Comparison of ENCODE assay signal across 10 cellular contexts in genomic region chr1:41663671-41664400, GRCh38.
DNase-seq lines count a peak whose midpoint lies in the region; ATAC-seq and TF ChIP-seq lines count a peak whose summit lies in the region.
"Had no signal": no experiment of that assay in that cellular context is flagged by ENCODE, and none has a peak within 500 bp of the region (broad histone marks: within the 10 kb centered on the region; RNA-seq: fewer than 3 reads in every experiment).

No MANE protein-coding gene starts in this region.

- peak overlapping the region; percentile 17 for H3K4me3 Mint-ChIP-seq in activated naive CD4-positive, alpha-beta T cell treated with anti-CD3 and anti-CD28 coated beads for 36 hours
- peak overlapping the region; percentile 18 for H3K4me3 Mint-ChIP-seq in activated CD8-positive, alpha-beta T cell treated with anti-CD3 and anti-CD28 coated beads for 36 hours
- H3K4me3 Mint-ChIP-seq in type B pancreatic cell: peak overlapping the region; percentile 66

- POLR2A ChIA-PET in activated CD8-positive, alpha-beta T cell treated with anti-CD3 and anti-CD28 coated beads for 36 hours (lab: Charles Lee): interaction anchor here (0.7 to 2.3 kb wide), 12 partner anchors 9 to 141 kb away, joined by 3 to 14 read pairs (median 3); no protein-coding TSS in a partner anchor

- no peak for ATAC-seq in activated CD8-positive, alpha-beta T cell treated with anti-CD3 and anti-CD28 coated beads for 36 hours

- TF ChIP-seq CTCF in activated CD8-positive, alpha-beta T cell treated with anti-CD3 and anti-CD28 coated beads for 36 hours (IDR thresholded peaks at IDR 0.05): no peak
- TF ChIP-seq CTCF in type B pancreatic cell (conservative IDR thresholded peaks at IDR 0.05): no peak

- peaks cover 76% of the 10 kb centered on the region for H3K4me1 Mint-ChIP-seq in activated naive CD4-positive, alpha-beta T cell treated with anti-CD3 and anti-CD28 coated beads for 36 hours (ENCODE audit: low read depth)
- H3K4me1 Mint-ChIP-seq in activated CD8-positive, alpha-beta T cell treated with anti-CD3 and anti-CD28 coated beads for 36 hours (ENCODE audit: low read depth): peaks cover 70% of the 10 kb centered on the region
- peaks cover 32% of the 10 kb centered on the region for H3K4me1 Mint-ChIP-seq in type B pancreatic cell (ENCODE audit: unreplicated experiment)

- CTCF ChIA-PET in activated naive CD4-positive, alpha-beta T cell treated with anti-CD3 and anti-CD28 coated beads for 36 hours (lab: Charles Lee): interaction anchor here (0.8 to 1.4 kb wide), 2 partner anchors 9 to 63 kb away, joined by 3 to 6 read pairs; no protein-coding TSS in a partner anchor
- CTCF ChIA-PET in activated CD8-positive, alpha-beta T cell treated with anti-CD3 and anti-CD28 coated beads for 36 hours (lab: Charles Lee): interaction anchor here (1.2 kb wide), 1 partner anchor 10 kb away, joined by 4 read pairs; no protein-coding TSS in a partner anchor

- peak overlapping the region; percentile 53 for H3K27ac Mint-ChIP-seq in activated naive CD4-positive, alpha-beta T cell treated with anti-CD3 and anti-CD28 coated beads for 36 hours
- peak overlapping the region; percentile 60 for H3K27ac Mint-ChIP-seq in activated CD8-positive, alpha-beta T cell treated with anti-CD3 and anti-CD28 coated beads for 36 hours
- peak overlapping the region; percentile 63 for H3K27ac Mint-ChIP-seq in type B pancreatic cell

- no peaks in the 10 kb centered on the region for H3K9me3 Mint-ChIP-seq in activated naive CD4-positive, alpha-beta T cell treated with anti-CD3 and anti-CD28 coated beads for 36 hours
- no peaks in the 10 kb centered on the region for H3K9me3 Mint-ChIP-seq in activated CD8-positive, alpha-beta T cell treated with anti-CD3 and anti-CD28 coated beads for 36 hours
- no peaks in the 10 kb centered on the region for H3K9me3 Mint-ChIP-seq in type B pancreatic cell

- intact Hi-C loops in activated naive CD4-positive, alpha-beta T cell treated with anti-CD3 and anti-CD28 coated beads for 36 hours (cut with micrococcal nuclease): loop anchor here (5.0 to 10.0 kb wide), 2 partner anchors 128 to 231 kb away; no protein-coding TSS in a partner anchor
- intact Hi-C loops in activated CD8-positive, alpha-beta T cell treated with anti-CD3 and anti-CD28 coated beads for 36 hours (cut with micrococcal nuclease): loop anchor here (5.0 to 10.0 kb wide), 2 partner anchors 143 to 201 kb away; no protein-coding TSS in a partner anchor

- no peaks in the 10 kb centered on the region for H3K27me3 Mint-ChIP-seq in activated naive CD4-positive, alpha-beta T cell treated with anti-CD3 and anti-CD28 coated beads for 36 hours (ENCODE audit: low read depth)
- no peaks in the 10 kb centered on the region for H3K27me3 Mint-ChIP-seq in activated CD8-positive, alpha-beta T cell treated with anti-CD3 and anti-CD28 coated beads for 36 hours
- H3K27me3 Mint-ChIP-seq in type B pancreatic cell: peaks cover 44% of the 10 kb centered on the region

- DNase-seq in activated naive CD4-positive, alpha-beta T cell treated with anti-CD3 and anti-CD28 coated beads for 36 hours: no peak
- DNase-seq in activated naive CD4-positive, alpha-beta T cell treated with anti-CD3 and anti-CD28 coated beads, Interleukin-2, amount 50 U/mL, for 16 hours: no peak
- no peak for DNase-seq in activated CD8-positive, alpha-beta T cell treated with anti-CD3 and anti-CD28 coated beads for 36 hours
- peak; percentile 90 for DNase-seq in myocyte (ENCODE audit: low read depth)
- DNase-seq in type B pancreatic cell (ENCODE audit: extremely low spot score, unreplicated experiment): no peak
- no peak for DNase-seq in activated effector memory CD4-positive, alpha-beta T cell treated with anti-CD3 and anti-CD28 coated beads, Interleukin-2, amount 50 U/mL, for 16 hours
- DNase-seq in GM19238 (ENCODE audit: insufficient read length, low spot score): no peak
- DNase-seq in dedifferentiated amniotic fluid mesenchymal stem cell (ENCODE audit: extremely low spot score): no peak
- DNase-seq: NCI-H1436, testis had no signal

- H3K36me3 Mint-ChIP-seq in activated naive CD4-positive, alpha-beta T cell treated with anti-CD3 and anti-CD28 coated beads for 36 hours (ENCODE audit: low read depth): peaks cover 22% of the 10 kb centered on the region
- H3K36me3 Mint-ChIP-seq in activated CD8-positive, alpha-beta T cell treated with anti-CD3 and anti-CD28 coated beads for 36 hours (ENCODE audit: low read depth): peaks cover 20% of the 10 kb centered on the region
- H3K36me3 Mint-ChIP-seq in type B pancreatic cell: no peaks in the 10 kb centered on the region
